Comparison of ENCODE assay signal across 1 cellular context in genomic region chr3:49498655-49499054, GRCh38.
TF ChIP-seq lines count a peak whose summit lies in the region.

No MANE protein-coding gene starts in this region.

TF ChIP-seq in HepG2, 621 proteins besides CTCF, POLR2A, EP300 and RAD21 (continued from another document):
- 0 out of 2 replicates have a peak, but pooled peaks have one; percentile 59 for TF ChIP-seq ZNF280D (CRISPR knock-in tag; IDR thresholded peaks at IDR 0.05)
- TF ChIP-seq FOXA3 (CRISPR knock-in tag; IDR thresholded peaks at IDR 0.05) = 0 out of 2 replicates have a peak, but pooled peaks have one; percentile 16
- TF ChIP-seq RXRA (CRISPR knock-in tag; IDR thresholded peaks at IDR 0.05) = peak; percentile 49; the same call in 1 of the 2 replicates
- TF ChIP-seq MAX (IDR thresholded peaks at IDR 0.05) = peak; percentile 31; the same call in 1 of the 2 replicates
- TF ChIP-seq KDM1A (CRISPR knock-in tag; IDR thresholded peaks at IDR 0.05) = peak; percentile 75; the same call in 1 of the 2 replicates
- TF ChIP-seq ZNF629 (CRISPR knock-in tag; conservative IDR thresholded peaks at IDR 0.05) = no peak
- peak; percentile 83 for TF ChIP-seq HNF4A (CRISPR knock-in tag; IDR thresholded peaks at IDR 0.05)
- TF ChIP-seq ZBTB3 (CRISPR knock-in tag; IDR thresholded peaks at IDR 0.05; ENCODE audit: borderline replicate concordance, low read depth) = peak; percentile 88; the same call in 1 of the 2 replicates
- 0 out of 2 replicates have a peak, but pooled peaks have one; percentile 11 for TF ChIP-seq IRF2 (CRISPR knock-in tag; IDR thresholded peaks at IDR 0.05)
- TF ChIP-seq ZSCAN9 (CRISPR knock-in tag; IDR thresholded peaks at IDR 0.05; ENCODE audit: borderline replicate concordance) = no peak
- TF ChIP-seq SOX13 (IDR thresholded peaks at IDR 0.05) = no peak
- TF ChIP-seq SOX13 (CRISPR knock-in tag; conservative IDR thresholded peaks at IDR 0.05 in 1 of 2, IDR thresholded peaks at IDR 0.05 in 1 of 2) = peak in 1 of 2 experiments; percentile 35; a peak in 1 of 4 replicates
- TF ChIP-seq CEBPB (IDR thresholded peaks at IDR 0.05; ENCODE audit: borderline replicate concordance, low read depth, low read length) = 0 out of 2 replicates have a peak, but pooled peaks have one; percentile 14
- TF ChIP-seq DMTF1 (CRISPR knock-in tag; IDR thresholded peaks at IDR 0.05) = no peak
- TF ChIP-seq RXRB (CRISPR knock-in tag; IDR thresholded peaks at IDR 0.05; ENCODE audit: borderline replicate concordance) = peak; percentile 44; the same call in 1 of the 2 replicates
- TF ChIP-seq CBX5 (CRISPR knock-in tag; IDR thresholded peaks at IDR 0.05; ENCODE audit: borderline replicate concordance) = 0 out of 2 replicates have a peak, but pooled peaks have one; percentile 47
- TF ChIP-seq NONO (IDR thresholded peaks at IDR 0.05) = no peak
- TF ChIP-seq NONO (CRISPR knock-in tag; conservative IDR thresholded peaks at IDR 0.05) = no peak
- TF ChIP-seq ZBTB33 (CRISPR knock-in tag; IDR thresholded peaks at IDR 0.05) = peak; percentile 80; the same call in 1 of the 2 replicates
- peak; percentile 27; the same call in 1 of the 2 replicates for TF ChIP-seq HNF4G (IDR thresholded peaks at IDR 0.05; ENCODE audit: borderline replicate concordance, low read depth, low read length)
- no peak for TF ChIP-seq HNF4G (CRISPR knock-in tag; IDR thresholded peaks at IDR 0.05; ENCODE audit: borderline replicate concordance, low read depth)
- peak; percentile 37; the same call in 1 of the 2 replicates for TF ChIP-seq SALL1 (CRISPR knock-in tag; IDR thresholded peaks at IDR 0.05)
- TF ChIP-seq ZMYM3 (CRISPR knock-in tag; IDR thresholded peaks at IDR 0.05) = 0 out of 2 replicates have a peak, but pooled peaks have one; percentile 47
